In the genomic region with DNA sequence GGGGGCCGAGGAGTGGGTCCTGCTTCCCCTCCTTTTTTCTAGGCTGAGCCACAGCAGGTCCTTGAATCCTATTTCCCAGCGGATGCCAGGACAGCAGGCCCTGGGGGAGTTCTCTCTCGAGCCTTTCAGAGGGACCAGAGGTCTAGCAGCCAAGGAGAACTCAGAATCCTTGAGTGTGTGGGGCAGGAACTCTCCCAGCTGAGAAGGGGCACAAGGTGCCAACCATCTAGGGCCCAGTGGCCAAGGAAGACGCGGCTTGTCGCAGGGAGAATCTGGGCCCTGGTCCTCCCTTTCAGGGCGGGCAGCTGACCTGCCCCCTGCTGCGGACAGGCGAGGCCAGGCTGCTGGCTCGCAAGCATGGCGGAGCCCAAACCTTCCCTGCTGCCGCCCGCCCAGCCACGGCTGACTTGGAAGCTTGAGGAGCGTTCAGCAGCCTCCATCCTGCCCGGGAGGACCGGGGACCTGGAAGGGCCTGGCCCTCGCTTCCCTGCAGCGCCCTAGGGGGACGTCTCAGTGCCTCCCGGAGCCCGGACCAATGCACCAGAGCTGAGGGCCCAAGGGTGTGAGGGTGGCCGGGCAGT, we compare ENCODE assay signal across 9 cellular contexts. TPM values are rescaled to one million over a fixed set of nuclear protein-coding genes. Genes with fewer than 3 reads are reported as not detected.
DNase-seq lines count a peak whose midpoint lies in the region; ATAC-seq and TF ChIP-seq lines count a peak whose summit lies in the region.
"Had no signal": no experiment of that assay in that cellular context is flagged by ENCODE, and none has a peak within 500 bp of the region (broad histone marks: within the 10 kb centered on the region; RNA-seq: fewer than 3 reads in every experiment).

No MANE protein-coding gene starts in this region.

- peaks cover 30% of the 10 kb centered on the region for H3K36me3 ChIP-seq in GM06990 (ENCODE audit: control insufficient read depth, insufficient read depth, low read length)

- no peaks in the 10 kb centered on the region for H3K27me3 ChIP-seq in GM06990 (replicated peaks; ENCODE audit: control insufficient read depth, insufficient read depth, low read length)

- H3K4me1 Mint-ChIP-seq in activated CD4-positive, alpha-beta T cell treated with anti-CD3 and anti-CD28 coated beads, Interleukin-2, amount 10 ng/mL, durations not matched to agents 24 days and 14 days: peaks cover 11% of the 10 kb centered on the region

- TF ChIP-seq CTCF in GM06990 (IDR thresholded peaks at IDR 0.05; ENCODE audit: insufficient read depth, low read length, poor library complexity, severe bottlenecking) (no peak), fibroblast of the aortic adventitia (IDR thresholded peaks at IDR 0.05; ENCODE audit: insufficient read depth, low read length) (no peak)

- H3K4me3 Mint-ChIP-seq in activated CD4-positive, alpha-beta T cell treated with anti-CD3 and anti-CD28 coated beads, Interleukin-2, amount 10 ng/mL, durations not matched to agents 24 days and 14 days: peak overlapping the region; percentile 93

- peak overlapping the region; percentile 91 for H3K27ac Mint-ChIP-seq in activated CD4-positive, alpha-beta T cell treated with anti-CD3 and anti-CD28 coated beads, Interleukin-2, amount 10 ng/mL, durations not matched to agents 24 days and 14 days

- H3K9me3 Mint-ChIP-seq in activated CD4-positive, alpha-beta T cell treated with anti-CD3 and anti-CD28 coated beads, Interleukin-2, amount 10 ng/mL, durations not matched to agents 24 days and 14 days: no peaks in the 10 kb centered on the region

- no peak for DNase-seq in GM06990 (ENCODE audit: extremely low read depth, insufficient read length)
- DNase-seq in activated CD4-positive, alpha-beta T cell treated with anti-CD3 and anti-CD28 coated beads, Interleukin-2, amount 10 ng/mL, durations not matched to agents 24 days and 14 days: peak; percentile 70
- peak; percentile 24 for DNase-seq in fibroblast of the aortic adventitia (ENCODE audit: low read depth)
- peak; percentile 89 for DNase-seq in posterior vena cava (ENCODE audit: low spot score)
- DNase-seq in cortex of kidney (lab: John Stamatoyannopoulos, UW): no peak
- no peak for DNase-seq in activated effector memory CD4-positive, alpha-beta T cell treated with Interleukin-2 at 50 U/mL for 16 hours
- DNase-seq in germinal center (ENCODE audit: low spot score): no peak

- peaks cover 2% of the 10 kb centered on the region for H3K27me3 Mint-ChIP-seq in activated CD4-positive, alpha-beta T cell treated with anti-CD3 and anti-CD28 coated beads, Interleukin-2, amount 10 ng/mL, durations not matched to agents 24 days and 14 days

- peak; percentile 1 for ATAC-seq in HG02763 (IDR thresholded peaks at IDR 0.05; ENCODE audit: unreplicated experiment)

- intact Hi-C loops in activated CD4-positive, alpha-beta T cell treated with anti-CD3 and anti-CD28 coated beads, Interleukin-2, amount 10 ng/mL, durations not matched to agents 24 days and 14 days (cut with micrococcal nuclease): loop anchor here (1.0 to 5.0 kb wide), 5 partner anchors 21 to 1398 kb away; a partner anchor contains a TSS
- intact Hi-C loops in posterior vena cava (cut with DNase I): loop anchor here in 1 of 2 donors (10.0 kb wide), 1 partner anchor 845 kb away; no protein-coding TSS in a partner anchor

- H3K36me3 Mint-ChIP-seq in activated CD4-positive, alpha-beta T cell treated with anti-CD3 and anti-CD28 coated beads, Interleukin-2, amount 10 ng/mL, durations not matched to agents 24 days and 14 days (ENCODE audit: low read depth): peaks cover 29% of the 10 kb centered on the region

- H3K4me3 ChIP-seq in GM06990 (replicated peaks; ENCODE audit: low read depth, low read length) (peak overlapping the region; percentile 85), fibroblast of the aortic adventitia (ENCODE audit: low read depth, low read length) (peak overlapping the region; percentile 75)

RNA-seq across cellular contexts. Expression of a gene that starts 1.0 kb away (rescaled TPM):
- 61.8 and 62.9 TPM in 2 replicates for total RNA-seq in activated CD4-positive, alpha-beta T cell treated with anti-CD3 and anti-CD28 coated beads, Interleukin-2, amount 10 ng/mL, durations not matched to agents 24 days and 14 days
- total RNA-seq in fibroblast of the aortic adventitia (ENCODE audit: low replicate concordance): 19.6 and 31.5 TPM in 2 replicates
- 10 to 100 TPM; 47.4 to 49.6 TPM for total RNA-seq in posterior vena cava

RNA-seq across cellular contexts. Expression of a gene that starts 22.5 kb away (rescaled TPM):
- 224 and 225 TPM in 2 replicates for total RNA-seq in activated CD4-positive, alpha-beta T cell treated with anti-CD3 and anti-CD28 coated beads, Interleukin-2, amount 10 ng/mL, durations not matched to agents 24 days and 14 days
- total RNA-seq in fibroblast of the aortic adventitia (ENCODE audit: low replicate concordance): 282 and 327 TPM in 2 replicates
- 100 to 1,000 TPM; 616 to 784 TPM for total RNA-seq in posterior vena cava

RNA-seq across cellular contexts. Expression of a gene that starts 44.7 kb away (rescaled TPM):
- not detected in 2 replicates for total RNA-seq in activated CD4-positive, alpha-beta T cell treated with anti-CD3 and anti-CD28 coated beads, Interleukin-2, amount 10 ng/mL, durations not matched to agents 24 days and 14 days
- total RNA-seq in fibroblast of the aortic adventitia (ENCODE audit: low replicate concordance): not detected in 2 replicates
- total RNA-seq in posterior vena cava: not detected
- total RNA-seq: subcutaneous adipose tissue had no signal

RNA-seq across cellular contexts. Expression of a gene that starts 45.2 kb away (rescaled TPM):
- 6.4 TPM in 2 replicates for total RNA-seq in activated CD4-positive, alpha-beta T cell treated with anti-CD3 and anti-CD28 coated beads, Interleukin-2, amount 10 ng/mL, durations not matched to agents 24 days and 14 days
- not detected in 2 replicates for total RNA-seq in fibroblast of the aortic adventitia (ENCODE audit: low replicate concordance)
- 1 to 10 TPM; 4.7 to 7.2 TPM for total RNA-seq in posterior vena cava

Comparison
In these comparisons a context has a peak if more than half of its experiments do, and no peak if none do; other contexts are left out.
1. DNase-seq: peak in activated CD4-positive, alpha-beta T cell treated with anti-CD3 and anti-CD28 coated beads, Interleukin-2, amount 10 ng/mL, durations not matched to agents 24 days and 14 days (single experiment), fibroblast of the aortic adventitia (single experiment) and posterior vena cava (single experiment); none in GM06990 (single experiment), cortex of kidney (single experiment), activated effector memory CD4-positive, alpha-beta T cell treated with Interleukin-2 at 50 U/mL for 16 hours (single experiment) and germinal center (single experiment).